19 cellular contexts compared by ENCODE assay signal in genomic region chr21:19065164-19065563, GRCh38.
A peak's percentile ranks its signal among the peaks of the same experiment; 100 is the strongest.
DNase-seq lines count a peak whose midpoint lies in the region; ATAC-seq, FAIRE-seq and TF ChIP-seq lines count a peak whose summit lies in the region.
"Had no signal": no experiment of that assay in that cellular context is flagged by ENCODE, and none has a peak within 500 bp of the region (broad histone marks: within the 10 kb centered on the region; RNA-seq: fewer than 3 reads in every experiment).

No MANE protein-coding gene starts in this region.

- H3K4ac ChIP-seq in H1 (replicated peaks; ENCODE audit: insufficient read length, low read depth, low read length) (no peak overlapping the region), trophoblast cell (ENCODE audit: low read depth, low read length) (no peak overlapping the region)

- no peak for TF ChIP-seq RAD21 in H1 (IDR thresholded peaks at IDR 0.05 in 1 of 2, conservative IDR thresholded peaks at IDR 0.05 in 1 of 2; ENCODE audit: low read depth in 2 of 2, low read length in 2 of 2)

- H3K27me3 ChIP-seq in H1 (replicated peaks in 1 of 4; ENCODE audit: control insufficient read depth in 3 of 4, extremely low read depth in 1 of 4, insufficient read depth in 3 of 4, low read length in 3 of 4): no peaks in the 10 kb centered on the region
- no peaks in the 10 kb centered on the region for H3K27me3 ChIP-seq in trophoblast cell (ENCODE audit: insufficient read depth, low read length)
- H3K27me3 ChIP-seq in upper lobe of left lung: no peaks in the 10 kb centered on the region

- no peak overlapping the region for H4K5ac ChIP-seq in H1 (ENCODE audit: insufficient read length, low read depth, low read length)

- H3K4me2 ChIP-seq in H1 (ENCODE audit: insufficient read depth in 1 of 2, low read depth in 2 of 2, low read length in 2 of 2) (no peak overlapping the region), trophoblast cell (ENCODE audit: low read length) (no peak overlapping the region)

- H3K79me1 ChIP-seq in H1 (ENCODE audit: low read depth, low read length) (no peaks in the 10 kb centered on the region), trophoblast cell (ENCODE audit: low read length) (no peaks in the 10 kb centered on the region)

- H3K27ac ChIP-seq in H1 (ENCODE audit: low read depth, low read length) (no peak overlapping the region), trophoblast cell (ENCODE audit: low read depth, low read length) (no peak overlapping the region), upper lobe of left lung (no peak overlapping the region)

- no peak overlapping the region for H3K4me3 Mint-ChIP-seq in chondrocyte (ENCODE audit: unreplicated experiment)
- H3K4me3 Mint-ChIP-seq: CD4-positive, alpha-beta memory T cell had no signal

- H3K4me1 Mint-ChIP-seq in chondrocyte (ENCODE audit: low read depth): no peaks in the 10 kb centered on the region
- H3K4me1 Mint-ChIP-seq: CD4-positive, alpha-beta memory T cell had no signal

- no peaks in the 10 kb centered on the region for H3K27me3 Mint-ChIP-seq in chondrocyte (ENCODE audit: low read depth)
- H3K27me3 Mint-ChIP-seq: CD4-positive, alpha-beta memory T cell had no signal

- no peaks in the 10 kb centered on the region for H3K23me2 ChIP-seq in H1 (ENCODE audit: low read depth, low read length)

- POLR2A ChIA-PET in H1 (lab: Charles Lee; ENCODE audit: partially characterized antibody): no interaction called here

- H2BK5ac ChIP-seq in H1 (ENCODE audit: low read depth, low read length) (no peak overlapping the region), trophoblast cell (ENCODE audit: low read depth, low read length, poor library complexity) (no peak overlapping the region)

- H3K9me3 Mint-ChIP-seq in chondrocyte (ENCODE audit: low read depth): no peaks in the 10 kb centered on the region

- H3K23ac ChIP-seq in H1 (ENCODE audit: insufficient read length): no peak overlapping the region
- H3K23ac ChIP-seq in trophoblast cell (ENCODE audit: low read length): no peak overlapping the region

- TF ChIP-seq EP300 in H1 (IDR thresholded peaks at IDR 0.05; ENCODE audit: borderline replicate concordance in 1 of 2, low read depth in 2 of 2, low read length in 2 of 2): no peak
- TF ChIP-seq EP300 in upper lobe of left lung (IDR thresholded peaks at IDR 0.05): no peak

- no peaks in the 10 kb centered on the region; a peak in 1 of 7 replicates for H3K4me1 ChIP-seq in H1 (replicated peaks in 1 of 4; ENCODE audit: control insufficient read depth in 3 of 4, insufficient read depth in 4 of 4, low read length in 3 of 4)
- no peaks in the 10 kb centered on the region for H3K4me1 ChIP-seq in trophoblast cell (ENCODE audit: control insufficient read depth in 1 of 2, insufficient read depth in 2 of 2, low read length in 2 of 2)
- no peaks in the 10 kb centered on the region for H3K4me1 ChIP-seq in upper lobe of left lung

- H2BK12ac ChIP-seq in H1 (ENCODE audit: low read depth, low read length) (no peak overlapping the region), trophoblast cell (ENCODE audit: low read length) (no peak overlapping the region)

- H4K91ac ChIP-seq in H1 (replicated peaks; ENCODE audit: insufficient read length, low read length) (no peak overlapping the region), trophoblast cell (ENCODE audit: low read depth, low read length) (no peak overlapping the region)

- H3K14ac ChIP-seq in H1 (ENCODE audit: insufficient read length): no peak overlapping the region
- no peak overlapping the region for H3K14ac ChIP-seq in trophoblast cell (ENCODE audit: low read length)

- 96% methylated on average over 7 of the region's 8 CpGs; no CpG with 5 or more reads in 1 of the 2 experiments for WGBS in H1 (ENCODE audit: extremely low coverage in 1 of 2, insufficient coverage in 1 of 2, insufficient read length in 1 of 2, insufficient replicate concordance in 2 of 2, low coverage in 1 of 2, low lambda C conversion rate in 2 of 2, missing lambda C conversion rate in 1 of 2), 2 experiments
- no CpG with 5 or more reads among the region's 8 CpGs for WGBS in trophoblast cell (ENCODE audit: extremely low coverage, insufficient coverage, insufficient read length)
- 85 to 94% methylated on average over 5 to 8 of the region's 8 CpGs for WGBS in upper lobe of left lung, 2 donors

- no peak overlapping the region for H4K12ac ChIP-seq in trophoblast cell (ENCODE audit: low read depth, low read length)

- H4K20me1 ChIP-seq in H1 (replicated peaks in 1 of 2; ENCODE audit: control insufficient read depth in 1 of 2, insufficient read depth in 2 of 2, low read length in 2 of 2): no peaks in the 10 kb centered on the region

- no peak overlapping the region for H3K56ac ChIP-seq in H1 (replicated peaks; ENCODE audit: insufficient read length, low read depth, low read length)

- H3K18ac ChIP-seq in H1 (ENCODE audit: extremely low read depth, low read length) (no peak overlapping the region), trophoblast cell (ENCODE audit: low read length) (no peak overlapping the region)

- no peak for TF ChIP-seq POLR2A in H1 (IDR thresholded peaks at IDR 0.05; ENCODE audit: control extremely low read depth in 1 of 2, low read depth in 2 of 2, low read length in 2 of 2)
- no peak for TF ChIP-seq POLR2A in upper lobe of left lung (IDR thresholded peaks at IDR 0.05)

- no peak overlapping the region for H2BK120ac ChIP-seq in H1 (replicated peaks; ENCODE audit: low read depth, low read length)
- H2BK120ac ChIP-seq in trophoblast cell (ENCODE audit: insufficient read depth, low read length, poor library complexity): no peak overlapping the region

- H3K36me3 ChIP-seq in H1 (ENCODE audit: control insufficient read depth in 2 of 4, insufficient read depth in 4 of 4, low read length in 3 of 4): no peaks in the 10 kb centered on the region
- H3K36me3 ChIP-seq in trophoblast cell (ENCODE audit: control insufficient read depth in 1 of 2, insufficient read depth in 2 of 2, low read length in 2 of 2): no peaks in the 10 kb centered on the region
- H3K36me3 ChIP-seq in upper lobe of left lung: no peaks in the 10 kb centered on the region

- peak; percentile 19 to 55 for ATAC-seq in upper lobe of left lung (ENCODE audit: low FRiP score in 2 of 2)
- ATAC-seq in HG03135 (IDR thresholded peaks at IDR 0.05; ENCODE audit: unreplicated experiment): no peak
- ATAC-seq in HG02938 (IDR thresholded peaks at IDR 0.05; ENCODE audit: unreplicated experiment): no peak

- H3K79me2 ChIP-seq in H1 (ENCODE audit: control insufficient read depth in 1 of 2, insufficient read depth in 2 of 2, low read length in 2 of 2) (no peaks in the 10 kb centered on the region), trophoblast cell (ENCODE audit: control insufficient read depth, insufficient read depth, low read length, poor library complexity) (no peaks in the 10 kb centered on the region)

- H3K9me3 ChIP-seq in H1 (ENCODE audit: insufficient read depth in 2 of 2, low read depth in 1 of 2, low read length in 1 of 2) (no peaks in the 10 kb centered on the region; a peak in 1 of 4 replicates), trophoblast cell (ENCODE audit: insufficient read depth, low read depth, low read length) (no peaks in the 10 kb centered on the region), upper lobe of left lung (peaks cover 0 to 9% (median 0%) of the 10 kb centered on the region in 4 donors)

- CTCF ChIA-PET in H1 (lab: Charles Lee; ENCODE audit: partially characterized antibody): no interaction called here

- H3K9ac ChIP-seq in H1 (replicated peaks in 1 of 4; ENCODE audit: extremely low read depth in 1 of 4, low read depth in 3 of 4, low read length in 3 of 4) (no peak overlapping the region), trophoblast cell (ENCODE audit: low read length) (no peak overlapping the region)

- no peak overlapping the region; the same call in 1 of the 2 replicates for H4K8ac ChIP-seq in H1 (ENCODE audit: extremely low read depth, insufficient read depth, low read length)
- H4K8ac ChIP-seq in trophoblast cell (ENCODE audit: low read depth, low read length): no peak overlapping the region

- H2AK5ac ChIP-seq in H1 (ENCODE audit: low read depth, low read length): no peak overlapping the region
- no peak overlapping the region for H2AK5ac ChIP-seq in trophoblast cell (ENCODE audit: low read length)

- no peak overlapping the region for H2BK20ac ChIP-seq in H1 (ENCODE audit: low read length)

- H2AFZ ChIP-seq in H1 (ENCODE audit: low read length) (peak overlapping the region; percentile 88), trophoblast cell (ENCODE audit: insufficient read depth, low read length, poor library complexity) (no peak overlapping the region)

- peak; percentile 72 for DNase-seq in chondrocyte (ENCODE audit: low spot score)
- no peak for DNase-seq in H1 (ENCODE audit: low read depth in 1 of 2, low spot score in 2 of 2)
- DNase-seq in trophoblast cell: no peak
- DNase-seq in upper lobe of left lung: peak in 1 of 2 donors; percentile 36
- no peak for DNase-seq in NCI-H2196 treated with DMSO at 0.1 percent for 48 hours (lab: John Stamatoyannopoulos, UW; ENCODE audit: unreplicated experiment)
- DNase-seq in NCI-H1417 (lab: John Stamatoyannopoulos, UW): no peak
- DNase-seq: C1 segment of cervical spinal cord; Calu3; CD4-positive, alpha-beta memory T cell; COR-L47; DMS53; DMS79 treated with DMSO at 0.1 percent for 48 hours; GF-D8; GOT3; H7; HCEC 1CT had no signal

- FAIRE-seq in H1 (lab: Jason Lieb, UNC): no peak
- FAIRE-seq: GM12891 had no signal

- H3K4me3 ChIP-seq in H1 (ENCODE audit: extremely low read depth in 1 of 4, insufficient read depth in 2 of 4, low read depth in 3 of 4, low read length in 4 of 4) (no peak overlapping the region), trophoblast cell (ENCODE audit: low read depth, low read length) (peak overlapping the region; percentile 13), upper lobe of left lung (no peak overlapping the region)

- H3K36me3 Mint-ChIP-seq in chondrocyte (ENCODE audit: low read depth): no peaks in the 10 kb centered on the region
- H3K36me3 Mint-ChIP-seq: CD4-positive, alpha-beta memory T cell had no signal

- TF ChIP-seq CTCF in chondrocyte (IDR thresholded peaks at IDR 0.05) (no peak), H1 (IDR thresholded peaks at IDR 0.05; ENCODE audit: control extremely low read depth in 1 of 3, insufficient read depth in 1 of 3, low read depth in 1 of 3, low read length in 3 of 3) (no peak), upper lobe of left lung (IDR thresholded peaks at IDR 0.05) (no peak)

- H2BK15ac ChIP-seq in H1 (ENCODE audit: low read length): no peak overlapping the region

- H3K27ac Mint-ChIP-seq in chondrocyte (ENCODE audit: unreplicated experiment): no peak overlapping the region
- H3K27ac Mint-ChIP-seq: CD4-positive, alpha-beta memory T cell had no signal

TF ChIP-seq in H1, 55 proteins besides CTCF, POLR2A, EP300 and RAD21 (continues in another document):
- no peak for TF ChIP-seq SRF (IDR thresholded peaks at IDR 0.05; ENCODE audit: low read depth, low read length)
- TF ChIP-seq KDM5A (IDR thresholded peaks at IDR 0.05; ENCODE audit: low read length): no peak
- no peak for TF ChIP-seq SP2 (IDR thresholded peaks at IDR 0.05; ENCODE audit: low read length)
- TF ChIP-seq BACH1 (IDR thresholded peaks at IDR 0.05; ENCODE audit: low read length): no peak
- no peak for TF ChIP-seq TAF1 (IDR thresholded peaks at IDR 0.05; ENCODE audit: low read depth, low read length)

Comparison
In these comparisons a context has a peak if more than half of its experiments do, and no peak if none do; other contexts are left out.
1. ATAC-seq: peak in upper lobe of left lung (2 of 2); none in HG03135 (single experiment) and HG02938 (single experiment).